Comparison of ENCODE assay signal across 1 cellular context in genomic region chr1:36352141-36352909, GRCh38.
TF ChIP-seq lines count a peak whose summit lies in the region.

No MANE protein-coding gene starts in this region.

TF ChIP-seq in SK-N-SH, 30 proteins besides CTCF, POLR2A, EP300 and RAD21 (continued from another document):
- TF ChIP-seq, protein P1, sequence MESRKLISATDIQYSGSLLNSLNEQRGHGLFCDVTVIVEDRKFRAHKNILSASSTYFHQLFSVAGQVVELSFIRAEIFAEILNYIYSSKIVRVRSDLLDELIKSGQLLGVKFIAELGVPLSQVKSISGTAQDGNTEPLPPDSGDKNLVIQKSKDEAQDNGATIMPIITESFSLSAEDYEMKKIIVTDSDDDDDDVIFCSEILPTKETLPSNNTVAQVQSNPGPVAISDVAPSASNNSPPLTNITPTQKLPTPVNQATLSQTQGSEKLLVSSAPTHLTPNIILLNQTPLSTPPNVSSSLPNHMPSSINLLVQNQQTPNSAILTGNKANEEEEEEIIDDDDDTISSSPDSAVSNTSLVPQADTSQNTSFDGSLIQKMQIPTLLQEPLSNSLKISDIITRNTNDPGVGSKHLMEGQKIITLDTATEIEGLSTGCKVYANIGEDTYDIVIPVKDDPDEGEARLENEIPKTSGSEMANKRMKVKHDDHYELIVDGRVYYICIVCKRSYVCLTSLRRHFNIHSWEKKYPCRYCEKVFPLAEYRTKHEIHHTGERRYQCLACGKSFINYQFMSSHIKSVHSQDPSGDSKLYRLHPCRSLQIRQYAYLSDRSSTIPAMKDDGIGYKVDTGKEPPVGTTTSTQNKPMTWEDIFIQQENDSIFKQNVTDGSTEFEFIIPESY (IDR thresholded peaks at IDR 0.05; ENCODE audit: borderline replicate concordance, low read depth), result 0 out of 2 replicates have a peak, but pooled peaks have one; percentile 24
- TF ChIP-seq GATA2 (CRISPR knock-in tag; IDR thresholded peaks at IDR 0.05), result no peak
- TF ChIP-seq SMC3 (IDR thresholded peaks at IDR 0.05; ENCODE audit: low read depth, low read length), result no peak
- TF ChIP-seq RXRA (IDR thresholded peaks at IDR 0.05; ENCODE audit: borderline replicate concordance, low read depth), result peak; percentile 92
- peak; percentile 86 for TF ChIP-seq NFIC (IDR thresholded peaks at IDR 0.05; ENCODE audit: borderline replicate concordance)
- TF ChIP-seq JUND (IDR thresholded peaks at IDR 0.05), result peak; percentile 37; the same call in 1 of the 2 replicates
- no peak for TF ChIP-seq TAF1 (IDR thresholded peaks at IDR 0.05; ENCODE audit: borderline replicate concordance, low read depth, low read length)
